Comparison of ENCODE assay signal across 12 cellular contexts in the genomic region with DNA sequence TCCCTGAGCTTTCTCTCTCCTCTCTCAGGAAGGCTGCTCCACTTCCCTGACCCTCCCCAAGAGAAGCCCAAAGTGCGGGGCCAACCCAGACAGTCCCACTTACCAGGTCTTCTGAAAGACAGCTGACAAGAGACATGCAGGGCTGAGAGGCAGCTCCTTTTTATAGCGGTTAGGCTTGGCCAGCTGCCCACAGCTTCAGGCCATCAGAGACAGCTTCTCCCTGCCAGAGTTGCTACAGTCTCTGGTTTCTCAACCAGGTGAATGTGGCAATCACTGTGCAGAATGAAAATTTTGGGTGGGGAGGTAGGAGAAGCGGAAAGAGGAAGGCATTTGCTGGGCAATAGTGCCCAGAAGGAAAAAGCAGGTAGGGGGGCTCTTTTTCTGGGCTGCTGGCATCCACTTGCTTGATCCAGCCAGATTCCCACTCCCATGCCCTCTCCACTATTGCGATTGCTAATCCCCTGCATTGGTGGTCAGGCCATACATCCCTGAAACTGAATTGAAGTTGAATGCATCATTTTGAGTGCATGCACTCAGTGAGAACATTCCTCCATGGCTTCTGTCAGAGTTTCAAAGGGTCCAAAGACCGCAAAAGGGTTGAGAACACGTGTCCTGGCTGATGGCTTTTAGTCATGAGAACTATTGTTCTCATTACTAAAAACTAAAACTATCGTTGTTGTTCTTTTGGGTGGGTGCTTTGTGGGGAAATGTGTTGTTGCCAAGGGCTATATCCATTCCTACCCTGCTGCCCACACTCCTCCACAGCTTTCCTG. TPM values are rescaled to one million over a fixed set of nuclear protein-coding genes. Genes with fewer than 3 reads are reported as not detected.
DNase-seq lines count a peak whose midpoint lies in the region; ATAC-seq, FAIRE-seq and TF ChIP-seq lines count a peak whose summit lies in the region.
"Had no signal": no experiment of that assay in that cellular context is flagged by ENCODE, and none has a peak within 500 bp of the region (broad histone marks: within the 10 kb centered on the region; RNA-seq: fewer than 3 reads in every experiment).

A gene (minus strand): TSS at position 136 of the 773 bp plus-strand sequence. CDS start 538 bp downstream, outside the sequence.

- no peaks in the 10 kb centered on the region for H3K27me3 ChIP-seq in bronchial epithelial cell (ENCODE audit: control insufficient read depth, insufficient read depth, low read length)

- ATAC-seq in HG02981 (IDR thresholded peaks at IDR 0.05; ENCODE audit: unreplicated experiment): no peak
- ATAC-seq: effector memory CD8-positive, alpha-beta T cell; T-helper 17 cell had no signal

- FAIRE-seq in bronchial epithelial cell (lab: Jason Lieb, UNC): peak; percentile 94

- peak; percentile 49 for DNase-seq in DMS 273 (lab: John Stamatoyannopoulos, UW; ENCODE audit: unreplicated experiment)
- DNase-seq in DMS 273 treated with DMSO at 0.1 percent for 48 hours (lab: John Stamatoyannopoulos, UW): no peak
- peak; percentile 82 for DNase-seq in bronchial epithelial cell (ENCODE audit: low read depth)
- DNase-seq in medulla oblongata (ENCODE audit: extremely low spot score): peak; percentile 60
- no peak for DNase-seq in ureter (ENCODE audit: low spot score)
- no peak for DNase-seq in NCI-H748 treated with DMSO at 0.1 percent for 48 hours (lab: John Stamatoyannopoulos, UW)
- no peak for DNase-seq in NCI-H2171 (lab: John Stamatoyannopoulos, UW)
- DNase-seq: effector memory CD8-positive, alpha-beta T cell; NCI-H146; T-helper 17 cell had no signal

- no peak for TF ChIP-seq CTCF in bronchial epithelial cell (IDR thresholded peaks at IDR 0.05; ENCODE audit: insufficient read depth, low read length, severe bottlenecking)

- H3K4me3 ChIP-seq in bronchial epithelial cell (ENCODE audit: low read depth, low read length): peak within 1 kb of the TSS; percentile 0

- no peaks in the 10 kb centered on the region for H3K36me3 ChIP-seq in bronchial epithelial cell (ENCODE audit: control insufficient read depth, insufficient read depth, low read length)

RNA-seq across cellular contexts. Expression of the gene that starts here (rescaled TPM):
- total RNA-seq in bronchial epithelial cell: 50.0 and 551 TPM in 2 replicates
- 31.6 TPM for total RNA-seq in ureter
- total RNA-seq: activated T-helper 1 cell treated with anti-CD3 and anti-CD28 coated beads, Interleukin-12 subunit alpha, Interleukin-12 subunit beta, Interleukin-2, Interleukin-4 antibody, amounts not matched to agents 30 ng/mL and 10 ng/mL and 1 ng/mL, durations not matched to agents 14 hours and 24 hours and 36 hours had no signal

Comparison
In these comparisons a context has a peak if more than half of its experiments do, and no peak if none do; other contexts are left out.
1. DNase-seq: peak in DMS 273 (single experiment), bronchial epithelial cell (single experiment) and medulla oblongata (single experiment); none in DMS 273 treated with DMSO at 0.1 percent for 48 hours (single experiment), ureter (single experiment), NCI-H748 treated with DMSO at 0.1 percent for 48 hours (single experiment) and NCI-H2171 (single experiment).